24 cellular contexts compared by ENCODE assay signal in the genomic region with DNA sequence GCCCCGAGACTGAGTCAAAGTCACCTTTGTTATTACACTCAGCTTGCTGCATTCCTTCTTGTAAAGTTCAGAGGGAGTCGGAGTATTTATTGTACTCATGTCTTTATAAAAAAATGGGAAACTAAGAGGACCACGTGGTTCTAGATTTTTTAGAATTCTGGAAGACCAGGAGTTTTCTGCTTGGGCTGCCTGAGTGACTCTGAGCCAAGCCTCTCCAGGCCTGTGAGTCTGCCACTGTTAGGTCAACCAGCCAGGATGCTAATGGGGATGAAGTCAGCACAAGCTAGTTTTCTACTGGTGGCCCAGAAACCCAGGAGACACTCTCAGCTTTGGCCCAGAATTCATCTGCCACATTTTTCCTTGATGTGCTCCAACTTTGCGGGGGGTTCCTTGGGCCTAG.
A peak's percentile ranks its signal among the peaks of the same experiment; 100 is the strongest.
DNase-seq lines count a peak whose midpoint lies in the region; ATAC-seq and TF ChIP-seq lines count a peak whose summit lies in the region.
"Had no signal": no experiment of that assay in that cellular context is flagged by ENCODE, and none has a peak within 500 bp of the region (broad histone marks: within the 10 kb centered on the region; RNA-seq: fewer than 3 reads in every experiment).

No MANE protein-coding gene starts in this region.

- no peak overlapping the region for H3K4me3 Mint-ChIP-seq in activated CD8-positive, alpha-beta T cell treated with anti-CD3 and anti-CD28 coated beads, Interleukin-2, amount 10 ng/mL, durations not matched to agents 7 days and 5 days
- H3K4me3 Mint-ChIP-seq: activated naive CD4-positive, alpha-beta T cell treated with anti-CD3 and anti-CD28 coated beads for 36 hours; B cell; stimulated activated effector memory CD8-positive, alpha-beta T cell treated with anti-CD3 and anti-CD28 coated beads, Interleukin-12 subunit alpha, Interleukin-12 subunit beta, amount 100 ng/mL, for 72 hours had no signal

- peak; percentile 3 for DNase-seq in activated effector memory CD4-positive, alpha-beta T cell treated with anti-CD3 and anti-CD28 coated beads, Interleukin-2, amount 50 U/mL, for 16 hours
- DNase-seq in activated effector memory CD4-positive, alpha-beta T cell treated with Interleukin-2 at 50 U/mL for 16 hours, result no peak
- DNase-seq in fibroblast of the aortic adventitia (ENCODE audit: low read depth) (peak; percentile 5), posterior vena cava (ENCODE audit: low spot score) (peak; percentile 72)
- no peak for DNase-seq in activated CD8-positive, alpha-beta T cell treated with anti-CD3 and anti-CD28 coated beads, Interleukin-2, amount 10 ng/mL, durations not matched to agents 7 days and 5 days
- DNase-seq: 8988T; activated CD4-positive, alpha-beta T cell treated with anti-CD3 and anti-CD28 coated beads for 48 hours; activated naive CD4-positive, alpha-beta T cell treated with anti-CD3 and anti-CD28 coated beads for 36 hours; activated T-cell treated with anti-CD3 and anti-CD28 coated beads, Interleukin-2, amount 50 U/mL, for 48 hours; amniotic stem cell; cortex of kidney; DMS153; GDM1; heart left ventricle; NCI-H1048; NCI-H187; NCI-H526 treated with DMSO at 0.1 percent for 48 hours; small intestine had no signal

- no peak overlapping the region for H3K4me3 ChIP-seq in fibroblast of the aortic adventitia (ENCODE audit: low read depth, low read length)
- H3K4me3 ChIP-seq: heart left ventricle had no signal

- no peaks in the 10 kb centered on the region for H3K4me1 Mint-ChIP-seq in activated CD8-positive, alpha-beta T cell treated with anti-CD3 and anti-CD28 coated beads, Interleukin-2, amount 10 ng/mL, durations not matched to agents 7 days and 5 days (ENCODE audit: low read depth)
- H3K4me1 Mint-ChIP-seq: B cell; stimulated activated effector memory CD8-positive, alpha-beta T cell treated with anti-CD3 and anti-CD28 coated beads, Interleukin-12 subunit alpha, Interleukin-12 subunit beta, amount 100 ng/mL, for 72 hours had no signal

- no peaks in the 10 kb centered on the region for H3K27me3 Mint-ChIP-seq in activated CD8-positive, alpha-beta T cell treated with anti-CD3 and anti-CD28 coated beads, Interleukin-2, amount 10 ng/mL, durations not matched to agents 7 days and 5 days (ENCODE audit: low read depth)

- no peaks in the 10 kb centered on the region for H3K36me3 Mint-ChIP-seq in activated CD8-positive, alpha-beta T cell treated with anti-CD3 and anti-CD28 coated beads, Interleukin-2, amount 10 ng/mL, durations not matched to agents 7 days and 5 days (ENCODE audit: low read depth)
- H3K36me3 Mint-ChIP-seq: stimulated activated effector memory CD8-positive, alpha-beta T cell treated with anti-CD3 and anti-CD28 coated beads, Interleukin-12 subunit alpha, Interleukin-12 subunit beta, amount 100 ng/mL, for 72 hours had no signal

- no peak for ATAC-seq in HG03460 (IDR thresholded peaks at IDR 0.05; ENCODE audit: unreplicated experiment)
- ATAC-seq in activated CD8-positive, alpha-beta T cell treated with anti-CD3 and anti-CD28 coated beads, Interleukin-2, amount 10 ng/mL, durations not matched to agents 7 days and 5 days, result no peak
- no peak for ATAC-seq in HG03457 (IDR thresholded peaks at IDR 0.05; ENCODE audit: unreplicated experiment)
- ATAC-seq in HG02970 (IDR thresholded peaks at IDR 0.05; ENCODE audit: low FRiP score, unreplicated experiment), result no peak
- ATAC-seq: heart left ventricle; HepG2; stimulated activated effector memory CD8-positive, alpha-beta T cell treated with anti-CD3 and anti-CD28 coated beads, Interleukin-12 subunit alpha, Interleukin-12 subunit beta, amount 100 ng/mL, for 72 hours had no signal

- intact Hi-C loops in posterior vena cava (cut with DNase I), result no loop called here

- POLR2A ChIA-PET in activated CD8-positive, alpha-beta T cell treated with anti-CD3 and anti-CD28 coated beads, Interleukin-2, amount 10 ng/mL, durations not matched to agents 7 days and 5 days (lab: Charles Lee), result no interaction called here

- no peaks in the 10 kb centered on the region for H3K9me3 Mint-ChIP-seq in activated CD8-positive, alpha-beta T cell treated with anti-CD3 and anti-CD28 coated beads, Interleukin-2, amount 10 ng/mL, durations not matched to agents 7 days and 5 days (ENCODE audit: insufficient read depth)
- H3K9me3 Mint-ChIP-seq: activated naive CD4-positive, alpha-beta T cell treated with anti-CD3 and anti-CD28 coated beads for 36 hours; stimulated activated effector memory CD8-positive, alpha-beta T cell treated with anti-CD3 and anti-CD28 coated beads, Interleukin-12 subunit alpha, Interleukin-12 subunit beta, amount 100 ng/mL, for 72 hours had no signal

- CTCF ChIA-PET in activated CD8-positive, alpha-beta T cell treated with anti-CD3 and anti-CD28 coated beads, Interleukin-2, amount 10 ng/mL, durations not matched to agents 7 days and 5 days (lab: Charles Lee), result interaction anchor here (0.8 kb wide), 1 partner anchor 24 kb away, joined by 3 read pairs; no protein-coding TSS in a partner anchor

- no peak overlapping the region for H3K27ac Mint-ChIP-seq in activated CD8-positive, alpha-beta T cell treated with anti-CD3 and anti-CD28 coated beads, Interleukin-2, amount 10 ng/mL, durations not matched to agents 7 days and 5 days
- H3K27ac Mint-ChIP-seq: activated naive CD4-positive, alpha-beta T cell treated with anti-CD3 and anti-CD28 coated beads for 36 hours; B cell; stimulated activated effector memory CD8-positive, alpha-beta T cell treated with anti-CD3 and anti-CD28 coated beads, Interleukin-12 subunit alpha, Interleukin-12 subunit beta, amount 100 ng/mL, for 72 hours had no signal

- no peak for TF ChIP-seq CTCF in fibroblast of the aortic adventitia (IDR thresholded peaks at IDR 0.05; ENCODE audit: insufficient read depth, low read length)

Comparison
In these comparisons a context has a peak if more than half of its experiments do, and no peak if none do; other contexts are left out.
1. DNase-seq: peak in activated effector memory CD4-positive, alpha-beta T cell treated with anti-CD3 and anti-CD28 coated beads, Interleukin-2, amount 50 U/mL, for 16 hours (single experiment), fibroblast of the aortic adventitia (single experiment) and posterior vena cava (single experiment); none in activated effector memory CD4-positive, alpha-beta T cell treated with Interleukin-2 at 50 U/mL for 16 hours (single experiment) and activated CD8-positive, alpha-beta T cell treated with anti-CD3 and anti-CD28 coated beads, Interleukin-2, amount 10 ng/mL, durations not matched to agents 7 days and 5 days (single experiment).